8 cellular contexts compared by ENCODE assay signal in genomic region chr9:35814106-35814840, GRCh38. TPM values are rescaled to one million over a fixed set of nuclear protein-coding genes. Genes with fewer than 3 reads are reported as not detected.
DNase-seq lines count a peak whose midpoint lies in the region; ATAC-seq and TF ChIP-seq lines count a peak whose summit lies in the region.

No MANE protein-coding gene starts in this region.

- intact Hi-C loops in colonic mucosa (cut with DNase I), result no loop called here

- H3K9ac ChIP-seq in SK-N-MC (ENCODE audit: insufficient read length) (peak overlapping the region; percentile 85), colonic mucosa (ENCODE audit: low read depth in 2 of 2, low read length in 2 of 2) (peak overlapping the region; percentile 93 to 94)

- DNase-seq in NCI-H345 (lab: John Stamatoyannopoulos, UW) (peak; percentile 23), NCI-H345 treated with DMSO at 0.1 percent for 48 hours (lab: John Stamatoyannopoulos, UW; ENCODE audit: unreplicated experiment) (no peak), HT-29 (ENCODE audit: low spot score) (peak; percentile 78), SK-N-MC (ENCODE audit: low read depth, low spot score) (no peak), colonic mucosa (peak; percentile 76)
- DNase-seq in stimulated activated CD4-positive, alpha-beta T cell treated with anti-CD3 and anti-CD28 coated beads, Interleukin-4, amount 100 ng/mL, for 48 hours (ENCODE audit: low read depth in 2 of 2), result peak; percentile 18 to 37

- TF ChIP-seq CTCF in colonic mucosa (IDR thresholded peaks at IDR 0.05), result no peak

- H3K9me3 ChIP-seq in SK-N-MC (ENCODE audit: low read depth, low read length) (no peaks in the 10 kb centered on the region), colonic mucosa (no peaks in the 10 kb centered on the region)

- peaks cover 14% of the 10 kb centered on the region for H3K4me1 ChIP-seq in colonic mucosa

- H3K27me3 ChIP-seq in colonic mucosa (no peaks in the 10 kb centered on the region), layer of hippocampus (ENCODE audit: control insufficient read depth, insufficient read depth, low read length) (no peaks in the 10 kb centered on the region)

- ATAC-seq in GM21423 (IDR thresholded peaks at IDR 0.05; ENCODE audit: unreplicated experiment), result peak; percentile 19

- H3K27ac ChIP-seq in SK-N-MC (peak overlapping the region; percentile 60; the same call in 1 of the 2 replicates), colonic mucosa (peak overlapping the region; percentile 100), layer of hippocampus (ENCODE audit: low read depth, low read length) (peak overlapping the region; percentile 95)

- H3K4me3 ChIP-seq in SK-N-MC, result peak overlapping the region; percentile 84
- peak overlapping the region; percentile 77 for H3K4me3 ChIP-seq in colonic mucosa

- H3K36me3 ChIP-seq in SK-N-MC (ENCODE audit: insufficient read depth, low read length) (no peaks in the 10 kb centered on the region), colonic mucosa (no peaks in the 10 kb centered on the region)

RNA-seq across cellular contexts. Expression of gene HINT2, which starts 0.6 kb away (rescaled TPM):
- 91.2 and 98.7 TPM in 2 replicates for total RNA-seq in HT-29 (2014; rRNA removed; shearing (Covaris generic))
- total RNA-seq in colonic mucosa, result 10 to 100 TPM; 49.5 to 64.5 TPM

RNA-seq across cellular contexts. Expression of gene SPAG8, which starts 2.2 kb away (rescaled TPM):
- 0.78 and 1.9 TPM in 2 replicates for total RNA-seq in HT-29 (2014; rRNA removed; shearing (Covaris generic))
- under 1 TPM; 0.58 to 0.82 TPM for total RNA-seq in colonic mucosa

RNA-seq across cellular contexts. Expression of gene FAM221B, which starts 14.3 kb away (rescaled TPM):
- total RNA-seq in HT-29 (2014; rRNA removed; shearing (Covaris generic)), result 0.10 and 0.16 TPM in 2 replicates
- under 1 TPM in 1 of 2 donors, not detected in 1; 0.05 TPM for total RNA-seq in colonic mucosa

RNA-seq across cellular contexts. Expression of gene TMEM8B, which starts 14.8 kb away (rescaled TPM):
- total RNA-seq in HT-29 (2014; rRNA removed; shearing (Covaris generic)), result 3.1 and 4.5 TPM in 2 replicates
- total RNA-seq in colonic mucosa, result 10 to 100 TPM; 15.1 to 17.6 TPM

RNA-seq across cellular contexts. Expression of gene NPR2, which starts 22.9 kb away (rescaled TPM):
- 6.3 and 8.3 TPM in 2 replicates for total RNA-seq in HT-29 (2014; rRNA removed; shearing (Covaris generic))
- 1 to 10 TPM; 7.0 to 9.7 TPM for total RNA-seq in colonic mucosa

Comparison
In these comparisons a context has a peak if more than half of its experiments do, and no peak if none do; other contexts are left out.
1. DNase-seq: peak in NCI-H345 (single experiment), HT-29 (single experiment), colonic mucosa (single experiment) and stimulated activated CD4-positive, alpha-beta T cell treated with anti-CD3 and anti-CD28 coated beads, Interleukin-4, amount 100 ng/mL, for 48 hours (2 of 2); none in NCI-H345 treated with DMSO at 0.1 percent for 48 hours (single experiment) and SK-N-MC (single experiment).
2. Peak in every context shown above with its lines, with median percentiles within 50 percentile points of each other: H3K27ac ChIP-seq.